8 cellular contexts compared by ENCODE assay signal in the genomic region with DNA sequence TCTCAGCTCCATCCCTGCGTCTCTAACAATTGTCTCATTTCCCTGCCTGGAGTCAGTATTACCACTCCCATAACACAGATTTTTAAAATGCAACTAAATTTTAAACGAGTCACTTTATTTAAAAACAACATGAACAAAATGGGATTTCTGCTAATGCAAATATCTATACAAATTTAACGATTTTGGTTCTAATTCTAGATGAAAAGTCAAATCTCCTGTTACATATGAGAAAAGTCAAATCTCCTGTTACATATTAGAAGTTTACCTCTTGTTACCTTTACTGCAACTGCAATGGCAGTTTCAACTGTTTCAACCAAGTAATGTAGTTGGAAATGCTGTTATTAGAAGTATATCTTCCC. TPM values are rescaled to one million over a fixed set of nuclear protein-coding genes. Genes with fewer than 3 reads are reported as not detected.
DNase-seq lines count a peak whose midpoint lies in the region; ATAC-seq and TF ChIP-seq lines count a peak whose summit lies in the region.

No MANE protein-coding gene starts in this region.

- no peaks in the 10 kb centered on the region for H3K4me1 ChIP-seq in iPS-20b (ENCODE audit: insufficient read depth, low read length)
- H3K4me1 ChIP-seq in stomach = peaks cover 6 to 16% (median 9%) of the 10 kb centered on the region in 4 donors

- no peak overlapping the region for H3K9ac ChIP-seq in iPS-20b (ENCODE audit: low read depth, low read length)

- H3K4me3 ChIP-seq in iPS-20b (ENCODE audit: low read length) (peak overlapping the region; percentile 77; the same call in 1 of the 2 replicates), stomach (peak overlapping the region; percentile 51 to 64 (median 56))

- H3K27me3 ChIP-seq in iPS-20b (ENCODE audit: insufficient read depth, low read length) = no peaks in the 10 kb centered on the region
- no peaks in the 10 kb centered on the region for H3K27me3 ChIP-seq in stomach

- H3K4me1 Mint-ChIP-seq in activated CD4-positive, alpha-beta T cell treated with anti-CD3 and anti-CD28 coated beads, Interleukin-2, amount 10 ng/mL, durations not matched to agents 24 days and 14 days = peaks cover 27% of the 10 kb centered on the region
- H3K4me1 Mint-ChIP-seq in activated T-helper 1 cell treated with anti-CD3 and anti-CD28 coated beads, Interleukin-12 subunit alpha, Interleukin-12 subunit beta, Interleukin-2, Interleukin-4 antibody, amounts not matched to agents 30 ng/mL and 10 ng/mL and 1 ng/mL, durations not matched to agents 14 hours and 24 hours and 36 hours (ENCODE audit: low read depth) = peaks cover 34% of the 10 kb centered on the region

- no peak for TF ChIP-seq POLR2A in stomach (IDR thresholded peaks at IDR 0.05)

- 20 to 29% (median 25%) methylated on average over 3 of the region's 3 CpGs for WGBS in stomach, 5 donors

- H3K27ac Mint-ChIP-seq in activated CD4-positive, alpha-beta T cell treated with anti-CD3 and anti-CD28 coated beads, Interleukin-2, amount 10 ng/mL, durations not matched to agents 24 days and 14 days = peak overlapping the region; percentile 98
- H3K27ac Mint-ChIP-seq in activated T-helper 1 cell treated with anti-CD3 and anti-CD28 coated beads, Interleukin-12 subunit alpha, Interleukin-12 subunit beta, Interleukin-2, Interleukin-4 antibody, amounts not matched to agents 30 ng/mL and 10 ng/mL and 1 ng/mL, durations not matched to agents 14 hours and 24 hours and 36 hours = peak overlapping the region; percentile 96

- no peak for TF ChIP-seq CTCF in stomach (IDR thresholded peaks at IDR 0.05)

- peaks cover 27% of the 10 kb centered on the region for H3K36me3 Mint-ChIP-seq in activated CD4-positive, alpha-beta T cell treated with anti-CD3 and anti-CD28 coated beads, Interleukin-2, amount 10 ng/mL, durations not matched to agents 24 days and 14 days (ENCODE audit: low read depth)
- peaks cover 24% of the 10 kb centered on the region for H3K36me3 Mint-ChIP-seq in activated T-helper 1 cell treated with anti-CD3 and anti-CD28 coated beads, Interleukin-12 subunit alpha, Interleukin-12 subunit beta, Interleukin-2, Interleukin-4 antibody, amounts not matched to agents 30 ng/mL and 10 ng/mL and 1 ng/mL, durations not matched to agents 14 hours and 24 hours and 36 hours (ENCODE audit: low read depth)

- H3K9me3 Mint-ChIP-seq in activated CD4-positive, alpha-beta T cell treated with anti-CD3 and anti-CD28 coated beads, Interleukin-2, amount 10 ng/mL, durations not matched to agents 24 days and 14 days = peaks cover 31% of the 10 kb centered on the region
- peaks cover 46% of the 10 kb centered on the region for H3K9me3 Mint-ChIP-seq in activated T-helper 1 cell treated with anti-CD3 and anti-CD28 coated beads, Interleukin-12 subunit alpha, Interleukin-12 subunit beta, Interleukin-2, Interleukin-4 antibody, amounts not matched to agents 30 ng/mL and 10 ng/mL and 1 ng/mL, durations not matched to agents 14 hours and 24 hours and 36 hours

- H3K27me3 Mint-ChIP-seq in activated CD4-positive, alpha-beta T cell treated with anti-CD3 and anti-CD28 coated beads, Interleukin-2, amount 10 ng/mL, durations not matched to agents 24 days and 14 days = no peaks in the 10 kb centered on the region
- H3K27me3 Mint-ChIP-seq in activated T-helper 1 cell treated with anti-CD3 and anti-CD28 coated beads, Interleukin-12 subunit alpha, Interleukin-12 subunit beta, Interleukin-2, Interleukin-4 antibody, amounts not matched to agents 30 ng/mL and 10 ng/mL and 1 ng/mL, durations not matched to agents 14 hours and 24 hours and 36 hours (ENCODE audit: insufficient read depth) = peaks cover 3% of the 10 kb centered on the region

- H3K36me3 ChIP-seq in iPS-20b (ENCODE audit: insufficient read depth, low read depth, low read length) (no peaks in the 10 kb centered on the region), stomach (peaks cover 0 to 11% (median 0%) of the 10 kb centered on the region in 4 donors)

- intact Hi-C loops in activated CD4-positive, alpha-beta T cell treated with anti-CD3 and anti-CD28 coated beads, Interleukin-2, amount 10 ng/mL, durations not matched to agents 24 days and 14 days (cut with micrococcal nuclease) = loop anchor here (1.0 to 5.0 kb wide), 6 partner anchors 10 to 313 kb away; partner anchors contain the start of gene ST6GAL1
- intact Hi-C loops in activated T-helper 1 cell treated with anti-CD3 and anti-CD28 coated beads, Interleukin-12 subunit alpha, Interleukin-12 subunit beta, Interleukin-2, Interleukin-4 antibody, amounts not matched to agents 30 ng/mL and 10 ng/mL and 1 ng/mL, durations not matched to agents 14 hours and 24 hours and 36 hours (cut with micrococcal nuclease) = loop anchor here (1.0 to 10.0 kb wide), 8 partner anchors 10 to 1205 kb away; partner anchors contain the start of genes TBCCD1 and TRA2B
- intact Hi-C loops in stomach (cut with DNase I; ENCODE audit: low total_unique reads) = no loop called here

- H3K4me3 Mint-ChIP-seq in activated CD4-positive, alpha-beta T cell treated with anti-CD3 and anti-CD28 coated beads, Interleukin-2, amount 10 ng/mL, durations not matched to agents 24 days and 14 days = peak overlapping the region; percentile 93
- H3K4me3 Mint-ChIP-seq in activated T-helper 1 cell treated with anti-CD3 and anti-CD28 coated beads, Interleukin-12 subunit alpha, Interleukin-12 subunit beta, Interleukin-2, Interleukin-4 antibody, amounts not matched to agents 30 ng/mL and 10 ng/mL and 1 ng/mL, durations not matched to agents 14 hours and 24 hours and 36 hours = peak overlapping the region; percentile 92

- H3K27ac ChIP-seq in iPS-20b (ENCODE audit: low read length) = no peak overlapping the region
- peak overlapping the region in 4 of 5 donors; percentile 68 to 79 (median 72) for H3K27ac ChIP-seq in stomach

- ATAC-seq in GM21619 (IDR thresholded peaks at IDR 0.05; ENCODE audit: unreplicated experiment) = no peak

- H3K9me3 ChIP-seq in iPS-20b (ENCODE audit: insufficient read depth, low read depth, low read length) (peaks cover 5% of the 10 kb centered on the region), stomach (peaks cover 0 to 6% (median 2%) of the 10 kb centered on the region in 4 donors)

- no peak for DNase-seq in activated CD4-positive, alpha-beta T cell treated with anti-CD3 and anti-CD28 coated beads, Interleukin-2, amount 10 ng/mL, durations not matched to agents 24 days and 14 days
- no peak for DNase-seq in activated CD4-positive, alpha-beta T cell treated with anti-CD3 and anti-CD28 coated beads for 1 hour
- no peak for DNase-seq in activated T-helper 1 cell treated with anti-CD3 and anti-CD28 coated beads, Interleukin-12 subunit alpha, Interleukin-12 subunit beta, Interleukin-2, Interleukin-4 antibody, amounts not matched to agents 30 ng/mL and 10 ng/mL and 1 ng/mL, durations not matched to agents 14 hours and 24 hours and 36 hours (ENCODE audit: low spot score)
- DNase-seq in stomach (no peak), Ammon's horn (ENCODE audit: low spot score) (no peak)
- DNase-seq in stimulated activated CD4-positive, alpha-beta T cell treated with anti-CD3 and anti-CD28 coated beads, Interleukin-1b, Interleukin-23, amount 100 ng/mL, for 48 hours = no peak

- no peak for TF ChIP-seq EP300 in stomach (IDR thresholded peaks at IDR 0.05)

RNA-seq across cellular contexts. Expression of gene RPL39L, which starts 0.6 kb away (rescaled TPM):
- 10.4 and 11.7 TPM in 2 replicates for total RNA-seq in activated CD4-positive, alpha-beta T cell treated with anti-CD3 and anti-CD28 coated beads, Interleukin-2, amount 10 ng/mL, durations not matched to agents 24 days and 14 days
- 7.5 and 8.3 TPM in 2 replicates for total RNA-seq in activated T-helper 1 cell treated with anti-CD3 and anti-CD28 coated beads, Interleukin-12 subunit alpha, Interleukin-12 subunit beta, Interleukin-2, Interleukin-4 antibody, amounts not matched to agents 30 ng/mL and 10 ng/mL and 1 ng/mL, durations not matched to agents 14 hours and 24 hours and 36 hours
- 1 to 10 TPM in 4 of 5 donors, not detected in 1; 2.0 to 4.8 (median 2.9) TPM for total RNA-seq in stomach
- 10 to 100 TPM; 10.1 to 13.7 (median 11.9) TPM for polyA plus RNA-seq in stomach

RNA-seq across cellular contexts. Expression of gene RTP1, which starts 57.4 kb away (rescaled TPM):
- total RNA-seq in activated CD4-positive, alpha-beta T cell treated with anti-CD3 and anti-CD28 coated beads, Interleukin-2, amount 10 ng/mL, durations not matched to agents 24 days and 14 days = not detected in 2 replicates
- not detected in 2 replicates for total RNA-seq in activated T-helper 1 cell treated with anti-CD3 and anti-CD28 coated beads, Interleukin-12 subunit alpha, Interleukin-12 subunit beta, Interleukin-2, Interleukin-4 antibody, amounts not matched to agents 30 ng/mL and 10 ng/mL and 1 ng/mL, durations not matched to agents 14 hours and 24 hours and 36 hours
- total RNA-seq in stomach = not detected
- not detected for polyA plus RNA-seq in stomach
